ENCODE assay signal across 13 cellular contexts in genomic region chr5:96743805-96744559, GRCh38.
DNase-seq lines count a peak whose midpoint lies in the region; ATAC-seq, FAIRE-seq and TF ChIP-seq lines count a peak whose summit lies in the region.
"Had no signal": no experiment of that assay in that cellular context is flagged by ENCODE, and none has a peak within 500 bp of the region (broad histone marks: within the 10 kb centered on the region; RNA-seq: fewer than 3 reads in every experiment).

No MANE protein-coding gene starts in this region.

- no peaks in the 10 kb centered on the region for H3K27me3 ChIP-seq in hepatocyte
- H3K27me3 ChIP-seq in subcutaneous abdominal adipose tissue (ENCODE audit: control insufficient read depth in 5 of 5, insufficient read depth in 4 of 5, low read length in 5 of 5), result no peaks in the 10 kb centered on the region
- H3K27me3 ChIP-seq: cardiac muscle cell had no signal

- no peaks in the 10 kb centered on the region for H4K20me1 ChIP-seq in hepatocyte (ENCODE audit: insufficient read depth, poor library complexity, severe bottlenecking)

- no peak for DNase-seq in activated T-cell treated with anti-CD3 and anti-CD28 coated beads, Interleukin-2, amount 50 U/mL, for 72 hours
- DNase-seq in activated T-cell treated with anti-CD3 and anti-CD28 coated beads, Interleukin-2, amount 50 U/mL, for 48 hours, result no peak
- DNase-seq in activated CD4-positive, alpha-beta memory T cell treated with anti-CD3 and anti-CD28 coated beads for 36 hours, result peak; percentile 26
- no peak for DNase-seq in hepatocyte (ENCODE audit: low spot score)
- no peak for DNase-seq in midbrain (lab: John Stamatoyannopoulos, UW)
- DNase-seq in D721Med (ENCODE audit: insufficient read length, low spot score), result no peak
- DNase-seq in NK-92 (lab: John Stamatoyannopoulos, UW; ENCODE audit: unreplicated experiment), result no peak
- DNase-seq: MM.1S, NCI-H2227 treated with DMSO at 0.1 percent for 48 hours had no signal

- H3K4me1 Mint-ChIP-seq in activated T-cell treated with anti-CD3 and anti-CD28 coated beads, Interleukin-2, amount 50 U/mL, for 72 hours (ENCODE audit: low read depth), result peaks cover 38% of the 10 kb centered on the region
- peaks cover 37% of the 10 kb centered on the region for H3K4me1 Mint-ChIP-seq in activated CD4-positive, alpha-beta memory T cell treated with anti-CD3 and anti-CD28 coated beads for 36 hours (ENCODE audit: low read depth)

- H3K27ac ChIP-seq in hepatocyte, result peak overlapping the region; percentile 51
- H3K27ac ChIP-seq in subcutaneous abdominal adipose tissue (ENCODE audit: low read depth, low read length), result peak overlapping the region; percentile 56
- H3K27ac ChIP-seq: cardiac muscle cell had no signal

- H3K36me3 Mint-ChIP-seq in activated T-cell treated with anti-CD3 and anti-CD28 coated beads, Interleukin-2, amount 50 U/mL, for 72 hours (ENCODE audit: insufficient read depth in 2 of 2), result peaks cover 23 to 27% of the 10 kb centered on the region in 2 donors
- peaks cover 43% of the 10 kb centered on the region for H3K36me3 Mint-ChIP-seq in activated CD4-positive, alpha-beta memory T cell treated with anti-CD3 and anti-CD28 coated beads for 36 hours

- H3K9me2 ChIP-seq in hepatocyte (replicated peaks; ENCODE audit: insufficient read depth), result no peaks in the 10 kb centered on the region

- CTCF ChIA-PET in activated CD4-positive, alpha-beta memory T cell treated with anti-CD3 and anti-CD28 coated beads for 36 hours (lab: Charles Lee), result interaction anchor here (1.2 to 3.9 kb wide), 2 partner anchors 8 to 398 kb away, joined by 3 to 25 read pairs; no protein-coding TSS in a partner anchor

- WGBS in hepatocyte (ENCODE audit: low lambda C conversion rate, missing lambda C conversion rate), result 76% methylated on average over 9 of the region's 9 CpGs

- H3K4me1 ChIP-seq in hepatocyte (ENCODE audit: insufficient read depth) (peaks cover 16% of the 10 kb centered on the region), subcutaneous abdominal adipose tissue (ENCODE audit: control insufficient read depth in 5 of 5, insufficient read depth in 5 of 5, low read length in 5 of 5) (peaks cover 0 to 8% (median 5%) of the 10 kb centered on the region in 5 donors)

- no peak overlapping the region for H3K4me2 ChIP-seq in hepatocyte

- H3K9me3 Mint-ChIP-seq in activated T-cell treated with anti-CD3 and anti-CD28 coated beads, Interleukin-2, amount 50 U/mL, for 72 hours, result no peaks in the 10 kb centered on the region
- peaks cover 3% of the 10 kb centered on the region for H3K9me3 Mint-ChIP-seq in activated CD4-positive, alpha-beta memory T cell treated with anti-CD3 and anti-CD28 coated beads for 36 hours

- no peaks in the 10 kb centered on the region for H3K79me2 ChIP-seq in hepatocyte

- POLR2A ChIA-PET in activated CD4-positive, alpha-beta memory T cell treated with anti-CD3 and anti-CD28 coated beads for 36 hours (lab: Charles Lee), result interaction anchor here (0.6 kb wide), 1 partner anchor 61 kb away, joined by 3 read pairs; no protein-coding TSS in a partner anchor

- ATAC-seq in activated T-cell treated with anti-CD3 and anti-CD28 coated beads, Interleukin-2, amount 50 U/mL, for 72 hours (replicated peaks in 1 of 2), result no peak
- ATAC-seq: Panc1 had no signal

- H2AFZ ChIP-seq in hepatocyte, result no peak overlapping the region

- H3K27ac Mint-ChIP-seq in activated T-cell treated with anti-CD3 and anti-CD28 coated beads, Interleukin-2, amount 50 U/mL, for 72 hours, result peak overlapping the region; percentile 18
- H3K27ac Mint-ChIP-seq in activated CD4-positive, alpha-beta memory T cell treated with anti-CD3 and anti-CD28 coated beads for 36 hours, result peak overlapping the region; percentile 65

- H3K9me3 ChIP-seq in hepatocyte (ENCODE audit: low read depth) (no peaks in the 10 kb centered on the region), subcutaneous abdominal adipose tissue (ENCODE audit: control insufficient read depth in 5 of 5, low read length in 5 of 5) (no peaks in the 10 kb centered on the region)

- FAIRE-seq in D721Med (lab: Jason Lieb, UNC), result no peak
- FAIRE-seq: islet of Langerhans had no signal

- TF ChIP-seq CTCF in hepatocyte (IDR thresholded peaks at IDR 0.05; ENCODE audit: poor library complexity), result no peak
- no peak for TF ChIP-seq CTCF in D721Med (IDR thresholded peaks at IDR 0.05; ENCODE audit: insufficient read depth, missing control alignments)

- H3K36me3 ChIP-seq in hepatocyte (replicated peaks; ENCODE audit: insufficient read depth, low read depth) (peaks cover 3% of the 10 kb centered on the region), subcutaneous abdominal adipose tissue (ENCODE audit: control insufficient read depth in 5 of 5, insufficient read depth in 5 of 5, low read length in 5 of 5) (peaks cover 70 to 97% (median 96%) of the 10 kb centered on the region in 5 donors)

- H3K9ac ChIP-seq in subcutaneous abdominal adipose tissue (ENCODE audit: low read length in 5 of 5), result no peak overlapping the region

- H3K27me3 Mint-ChIP-seq in activated T-cell treated with anti-CD3 and anti-CD28 coated beads, Interleukin-2, amount 50 U/mL, for 72 hours (ENCODE audit: low read depth), result no peaks in the 10 kb centered on the region
- no peaks in the 10 kb centered on the region for H3K27me3 Mint-ChIP-seq in activated CD4-positive, alpha-beta memory T cell treated with anti-CD3 and anti-CD28 coated beads for 36 hours

- H3K4me3 Mint-ChIP-seq in activated T-cell treated with anti-CD3 and anti-CD28 coated beads, Interleukin-2, amount 50 U/mL, for 72 hours, result no peak overlapping the region
- no peak overlapping the region for H3K4me3 Mint-ChIP-seq in activated CD4-positive, alpha-beta memory T cell treated with anti-CD3 and anti-CD28 coated beads for 36 hours

- H3K4me3 ChIP-seq in hepatocyte, result no peak overlapping the region
- H3K4me3 ChIP-seq in subcutaneous abdominal adipose tissue (ENCODE audit: low read depth in 1 of 5, low read length in 5 of 5), result no peak overlapping the region
- H3K4me3 ChIP-seq: cardiac muscle cell had no signal

- intact Hi-C loops in activated CD4-positive, alpha-beta memory T cell treated with anti-CD3 and anti-CD28 coated beads for 36 hours (cut with micrococcal nuclease), result no loop called here
